8 cellular contexts compared by ENCODE assay signal in the genomic region with DNA sequence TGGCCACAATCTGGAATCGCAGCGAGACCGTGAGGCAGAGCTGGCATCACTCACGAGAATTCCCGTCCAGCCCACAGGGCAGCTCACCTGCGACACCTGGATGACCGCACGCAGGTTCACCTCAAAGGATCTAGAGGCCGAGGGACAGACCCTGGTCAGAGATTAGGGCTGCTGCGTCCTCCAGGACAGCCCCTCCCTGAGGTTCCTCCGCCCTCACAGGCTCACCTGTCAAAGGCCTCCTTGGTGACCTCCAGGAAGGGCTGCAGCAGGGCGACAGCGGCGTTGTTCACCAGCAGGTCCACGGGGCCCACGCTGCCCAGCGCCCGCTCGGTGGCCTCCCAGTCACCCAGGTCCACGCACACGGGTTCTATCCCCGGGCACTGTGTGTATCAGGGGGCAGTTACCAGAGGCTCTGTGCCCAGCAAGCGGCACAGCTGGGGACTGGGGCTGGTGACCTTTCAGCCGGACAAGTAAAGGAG. TPM values are rescaled to one million over a fixed set of nuclear protein-coding genes. Genes with fewer than 3 reads are reported as not detected.
DNase-seq lines count a peak whose midpoint lies in the region; ATAC-seq and TF ChIP-seq lines count a peak whose summit lies in the region.

No MANE protein-coding gene starts in this region.

- H3K9ac ChIP-seq in mucosa of stomach (ENCODE audit: low read length) = peak overlapping the region; percentile 78

- DNase-seq in AG04450 (ENCODE audit: low read depth, low spot score) (no peak), cardiac fibroblast (ENCODE audit: low read depth in 2 of 2) (no peak), GM03348 (ENCODE audit: low spot score) (no peak)

- no peaks in the 10 kb centered on the region for H3K27me3 ChIP-seq in AG04450 (ENCODE audit: control insufficient read depth, insufficient read depth, low read length)
- H3K27me3 ChIP-seq in mucosa of stomach (ENCODE audit: control insufficient read depth, insufficient read depth, low read length) = no peaks in the 10 kb centered on the region

- no peaks in the 10 kb centered on the region for H3K36me3 ChIP-seq in mucosa of stomach (ENCODE audit: control insufficient read depth, insufficient read depth, low read length)

- POLR2A ChIA-PET in AG04450 (lab: Yijun Ruan, JAX) = no interaction called here

- TF ChIP-seq CTCF in AG04450 (IDR thresholded peaks at IDR 0.05; ENCODE audit: low read depth, low read length) = no peak
- TF ChIP-seq CTCF in cardiac fibroblast (IDR thresholded peaks at IDR 0.05; ENCODE audit: low read depth, low read length) = no peak

- H3K4me1 ChIP-seq in mucosa of stomach (ENCODE audit: control insufficient read depth, insufficient read depth, low read length) = peaks cover 19% of the 10 kb centered on the region

- H3K4me3 ChIP-seq in AG04450 (ENCODE audit: low read depth, low read length) = peak overlapping the region; percentile 74
- peak overlapping the region; percentile 65 to 74 for H3K4me3 ChIP-seq in cardiac fibroblast (replicated peaks in 1 of 2; ENCODE audit: low read depth in 2 of 2, low read length in 2 of 2)
- peak overlapping the region; percentile 69 for H3K4me3 ChIP-seq in mucosa of stomach (ENCODE audit: low read length)

- peak overlapping the region; percentile 61 for H3K27ac ChIP-seq in AG04450 (ENCODE audit: low read depth, low read length)

- ATAC-seq in HG02938 (IDR thresholded peaks at IDR 0.05; ENCODE audit: unreplicated experiment) = peak; percentile 8
- ATAC-seq in GM21390 (IDR thresholded peaks at IDR 0.05; ENCODE audit: unreplicated experiment) = no peak
- ATAC-seq in GM21526 (IDR thresholded peaks at IDR 0.05; ENCODE audit: low FRiP score, unreplicated experiment) = no peak
- ATAC-seq in HG03457 (IDR thresholded peaks at IDR 0.05; ENCODE audit: unreplicated experiment) = no peak

- H3K9me3 ChIP-seq in AG04450 (ENCODE audit: control insufficient read depth, insufficient read depth, low read length) = no peaks in the 10 kb centered on the region; the same call in 1 of the 2 replicates
- no peaks in the 10 kb centered on the region for H3K9me3 ChIP-seq in mucosa of stomach (ENCODE audit: control insufficient read depth, low read length)

- CTCF ChIA-PET in AG04450 (lab: Charles Lee) = interaction anchor here (0.6 to 1.3 kb wide), 3 partner anchors 77 to 122 kb away, joined by 3 to 6 read pairs (median 4); no protein-coding TSS in a partner anchor

RNA-seq across cellular contexts. Expression of gene DCXR, which starts 0.8 kb away (rescaled TPM):
- polyA plus RNA-seq in AG04450 (2011; rRNA removed) = 35.5 and 55.6 TPM in 2 replicates
- 31.5 and 46.4 TPM in 2 replicates for polyA minus RNA-seq in AG04450 (2011; rRNA and poly(A)+ RNA removed)

RNA-seq across cellular contexts. Expression of gene RAC3, which starts 5.2 kb away (rescaled TPM):
- polyA plus RNA-seq in AG04450 (2011; rRNA removed) = 12.9 and 18.7 TPM in 2 replicates
- 8.5 and 16.2 TPM in 2 replicates for polyA minus RNA-seq in AG04450 (2011; rRNA and poly(A)+ RNA removed)

RNA-seq across cellular contexts. Expression of gene LRRC45, which starts 13.6 kb away (rescaled TPM):
- polyA plus RNA-seq in AG04450 (2011; rRNA removed) = 3.4 and 4.0 TPM in 2 replicates
- polyA minus RNA-seq in AG04450 (2011; rRNA and poly(A)+ RNA removed) = 5.0 and 5.5 TPM in 2 replicates

RNA-seq across cellular contexts. Expression of gene CENPX, which starts 14.0 kb away (rescaled TPM):
- polyA plus RNA-seq in AG04450 (2011; rRNA removed) = 32.5 and 42.2 TPM in 2 replicates
- polyA minus RNA-seq in AG04450 (2011; rRNA and poly(A)+ RNA removed) = 11.0 and 13.9 TPM in 2 replicates

RNA-seq across cellular contexts. Expression of gene RFNG, which starts 14.9 kb away (rescaled TPM):
- polyA plus RNA-seq in AG04450 (2011; rRNA removed) = 11.8 and 14.1 TPM in 2 replicates
- polyA minus RNA-seq in AG04450 (2011; rRNA and poly(A)+ RNA removed) = 19.4 and 25.1 TPM in 2 replicates
